Comparison of ENCODE assay signal across 15 cellular contexts in the genomic region with DNA sequence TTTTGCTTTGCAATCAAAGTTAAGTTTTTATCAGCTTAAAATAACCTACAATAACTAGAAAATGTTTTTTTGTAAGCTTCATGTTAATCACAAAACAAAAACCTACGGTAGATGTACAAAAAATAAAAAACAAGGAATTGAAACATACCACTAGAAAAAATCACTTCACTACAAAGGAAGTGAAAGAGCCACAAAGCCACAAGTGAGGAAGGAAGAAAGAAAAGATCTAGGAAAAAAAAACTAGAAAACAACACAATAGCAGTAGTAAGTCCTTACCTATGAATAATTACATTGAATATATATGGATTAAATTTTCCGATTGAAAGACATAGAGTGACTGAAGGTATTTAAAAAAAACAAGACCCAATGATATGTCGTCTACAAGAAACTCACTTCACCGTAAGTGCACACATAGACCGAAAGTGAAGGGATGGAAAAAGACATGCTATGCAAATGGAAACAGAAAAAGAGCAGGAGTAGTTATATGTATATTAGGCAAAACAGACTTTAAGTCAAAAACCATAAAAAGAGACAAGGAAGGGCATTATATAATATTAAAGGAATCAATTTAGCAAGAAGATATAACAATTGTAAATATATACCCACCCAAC. TPM values are rescaled to one million over a fixed set of nuclear protein-coding genes. Genes with fewer than 3 reads are reported as not detected.
DNase-seq lines count a peak whose midpoint lies in the region; ATAC-seq and TF ChIP-seq lines count a peak whose summit lies in the region.
"Had no signal": no experiment of that assay in that cellular context is flagged by ENCODE, and none has a peak within 500 bp of the region (broad histone marks: within the 10 kb centered on the region; RNA-seq: fewer than 3 reads in every experiment).

No MANE protein-coding gene starts in this region.

- peaks cover 11 to 17% of the 10 kb centered on the region in 2 donors for H3K9me3 Mint-ChIP-seq in stimulated activated naive B cell treated with anti-CD40 and anti-IgM and Interleukin-4, amounts not matched to agents 10 μg/mL and 1 μg/mL and 100 μg/mL, for 72 hours

- H3K27ac Mint-ChIP-seq in stimulated activated naive B cell treated with anti-CD40 and anti-IgM and Interleukin-4, amounts not matched to agents 10 μg/mL and 1 μg/mL and 100 μg/mL, for 72 hours, result no peak overlapping the region
- H3K27ac Mint-ChIP-seq: activated CD4-positive, alpha-beta T cell treated with anti-CD3 and anti-CD28 coated beads for 36 hours; dendritic cell treated with granulocyte-macrophage colony-stimulating factor and Interleukin-4, amounts not matched to agents 40 ng/mL and 50 ng/mL, for 4 days had no signal

- peaks cover 36 to 51% of the 10 kb centered on the region in 2 donors for H3K27me3 Mint-ChIP-seq in stimulated activated naive B cell treated with anti-CD40 and anti-IgM and Interleukin-4, amounts not matched to agents 10 μg/mL and 1 μg/mL and 100 μg/mL, for 72 hours

- no peak for TF ChIP-seq CTCF in dorsolateral prefrontal cortex (IDR thresholded peaks at IDR 0.05 in 54 of 56, conservative IDR thresholded peaks at IDR 0.05 in 2 of 56; ENCODE audit: low read depth in 1 of 56, partially characterized antibody in 56 of 56)

- DNase-seq in stimulated activated naive B cell treated with anti-CD40 and anti-IgM and Interleukin-4, amounts not matched to agents 10 μg/mL and 1 μg/mL and 100 μg/mL, for 72 hours, result no peak
- DNase-seq in dorsolateral prefrontal cortex (no peak), foreskin melanocyte (no peak), NCI-H1930 (lab: John Stamatoyannopoulos, UW) (no peak)
- DNase-seq: activated CD4-positive, alpha-beta T cell treated with anti-CD3 and anti-CD28 coated beads for 36 hours; activated T-cell treated with anti-CD3 and anti-CD28 coated beads, Interleukin-2, amount 50 U/mL, for 48 hours; anterior cingulate cortex; GDM1; mammary epithelial cell had no signal

- H3K4me3 ChIP-seq in dorsolateral prefrontal cortex, result no peak overlapping the region
- H3K4me3 ChIP-seq: thoracic aorta had no signal

- no peaks in the 10 kb centered on the region for H3K27me3 ChIP-seq in dorsolateral prefrontal cortex

- H3K4me1 Mint-ChIP-seq in stimulated activated naive B cell treated with anti-CD40 and anti-IgM and Interleukin-4, amounts not matched to agents 10 μg/mL and 1 μg/mL and 100 μg/mL, for 72 hours, result peaks cover 2 to 13% of the 10 kb centered on the region in 2 donors

- ATAC-seq in GM19043 (IDR thresholded peaks at IDR 0.05; ENCODE audit: low read depth, unreplicated experiment) (peak; percentile 49), GM21825 (IDR thresholded peaks at IDR 0.05; ENCODE audit: unreplicated experiment) (peak; percentile 69), HG03378 (IDR thresholded peaks at IDR 0.05; ENCODE audit: unreplicated experiment) (peak; percentile 75)
- peak; percentile 74 to 79 for ATAC-seq in stimulated activated naive B cell treated with anti-CD40 and anti-IgM and Interleukin-4, amounts not matched to agents 10 μg/mL and 1 μg/mL and 100 μg/mL, for 72 hours (replicated peaks)
- ATAC-seq: activated CD4-positive, alpha-beta T cell treated with anti-CD3 and anti-CD28 coated beads for 36 hours had no signal

- peak overlapping the region; percentile 0 to 43 for H3K4me3 Mint-ChIP-seq in stimulated activated naive B cell treated with anti-CD40 and anti-IgM and Interleukin-4, amounts not matched to agents 10 μg/mL and 1 μg/mL and 100 μg/mL, for 72 hours
- H3K4me3 Mint-ChIP-seq: activated CD4-positive, alpha-beta T cell treated with anti-CD3 and anti-CD28 coated beads for 36 hours; dendritic cell treated with granulocyte-macrophage colony-stimulating factor and Interleukin-4, amounts not matched to agents 40 ng/mL and 50 ng/mL, for 4 days had no signal

- peaks cover 5 to 9% of the 10 kb centered on the region in 2 donors for H3K36me3 Mint-ChIP-seq in stimulated activated naive B cell treated with anti-CD40 and anti-IgM and Interleukin-4, amounts not matched to agents 10 μg/mL and 1 μg/mL and 100 μg/mL, for 72 hours

- no peak overlapping the region for H3K27ac ChIP-seq in dorsolateral prefrontal cortex
- H3K27ac ChIP-seq: thoracic aorta had no signal

- intact Hi-C loops in dorsolateral prefrontal cortex (cut with DNase I), result no loop called here

RNA-seq across cellular contexts. Expression of gene ZDHHC21, which starts 13.4 kb away (rescaled TPM):
- 10 to 100 TPM; 19.9 to 50.4 (median 35.9) TPM for total RNA-seq in dorsolateral prefrontal cortex

RNA-seq across cellular contexts. Expression of gene CER1, which starts 15.9 kb away (rescaled TPM):
- 1 to 10 TPM in 1 of 120 experiments, under 1 TPM in 37, not detected in 82; 0.25 to 1.0 (median 0.62) TPM for total RNA-seq in dorsolateral prefrontal cortex
- total RNA-seq: activated CD4-positive, alpha-beta T cell treated with anti-CD3 and anti-CD28 coated beads for 36 hours; mammary epithelial cell; skeletal muscle tissue; thoracic aorta had no signal
